1 cellular context compared by ENCODE assay signal in the genomic region with DNA sequence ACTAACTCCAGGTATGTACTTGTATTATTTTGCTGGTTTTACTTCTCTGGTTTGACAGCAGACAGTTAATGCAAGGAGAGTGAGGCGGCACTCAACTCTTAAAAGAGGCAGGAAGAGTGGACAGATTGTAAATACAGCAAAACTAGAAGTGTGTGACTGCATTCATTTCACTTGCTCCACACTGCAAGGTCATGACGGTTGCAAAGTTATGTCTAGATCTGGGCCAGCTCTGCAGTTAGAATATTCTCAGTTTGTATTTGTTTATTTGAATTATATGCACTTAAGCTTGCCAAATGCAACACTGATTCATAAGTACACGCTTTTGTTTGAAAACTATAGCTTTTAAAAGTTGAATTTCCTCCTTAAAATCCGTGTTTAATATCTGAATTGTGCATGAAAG.
TF ChIP-seq lines count a peak whose summit lies in the region.

No MANE protein-coding gene starts in this region.

TF ChIP-seq in HepG2, 621 proteins besides CTCF, POLR2A, EP300 and RAD21 (continued from another document):
- TF ChIP-seq, protein P1, sequence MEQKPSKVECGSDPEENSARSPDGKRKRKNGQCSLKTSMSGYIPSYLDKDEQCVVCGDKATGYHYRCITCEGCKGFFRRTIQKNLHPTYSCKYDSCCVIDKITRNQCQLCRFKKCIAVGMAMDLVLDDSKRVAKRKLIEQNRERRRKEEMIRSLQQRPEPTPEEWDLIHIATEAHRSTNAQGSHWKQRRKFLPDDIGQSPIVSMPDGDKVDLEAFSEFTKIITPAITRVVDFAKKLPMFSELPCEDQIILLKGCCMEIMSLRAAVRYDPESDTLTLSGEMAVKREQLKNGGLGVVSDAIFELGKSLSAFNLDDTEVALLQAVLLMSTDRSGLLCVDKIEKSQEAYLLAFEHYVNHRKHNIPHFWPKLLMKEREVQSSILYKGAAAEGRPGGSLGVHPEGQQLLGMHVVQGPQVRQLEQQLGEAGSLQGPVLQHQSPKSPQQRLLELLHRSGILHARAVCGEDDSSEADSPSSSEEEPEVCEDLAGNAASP (CRISPR knock-in tag; IDR thresholded peaks at IDR 0.05; ENCODE audit: borderline replicate concordance), result no peak
- TF ChIP-seq NCOA1 (CRISPR knock-in tag; IDR thresholded peaks at IDR 0.05), result no peak
- no peak for TF ChIP-seq MTA3 (CRISPR knock-in tag; IDR thresholded peaks at IDR 0.05)
- TF ChIP-seq ZNF83 (CRISPR knock-in tag; IDR thresholded peaks at IDR 0.05; ENCODE audit: borderline replicate concordance), result no peak
- no peak for TF ChIP-seq ARNTL (CRISPR knock-in tag; IDR thresholded peaks at IDR 0.05)
- no peak for TF ChIP-seq TFDP1 (CRISPR knock-in tag; IDR thresholded peaks at IDR 0.05; ENCODE audit: borderline replicate concordance)
- no peak for TF ChIP-seq NFATC3 (CRISPR knock-in tag; IDR thresholded peaks at IDR 0.05)
- TF ChIP-seq ZBTB7B (CRISPR knock-in tag; IDR thresholded peaks at IDR 0.05), result no peak
- no peak for TF ChIP-seq HNRNPLL (IDR thresholded peaks at IDR 0.05; ENCODE audit: low read depth, low read length, poor library complexity, severe bottlenecking)
- no peak for TF ChIP-seq PLRG1 (conservative IDR thresholded peaks at IDR 0.05)
- TF ChIP-seq TOE1 (CRISPR knock-in tag; IDR thresholded peaks at IDR 0.05), result no peak
- no peak for TF ChIP-seq MTF2 (CRISPR knock-in tag; IDR thresholded peaks at IDR 0.05; ENCODE audit: borderline replicate concordance)
TF ChIP-seq in HepG2: peak in this region for 0.
